In the genomic region with DNA sequence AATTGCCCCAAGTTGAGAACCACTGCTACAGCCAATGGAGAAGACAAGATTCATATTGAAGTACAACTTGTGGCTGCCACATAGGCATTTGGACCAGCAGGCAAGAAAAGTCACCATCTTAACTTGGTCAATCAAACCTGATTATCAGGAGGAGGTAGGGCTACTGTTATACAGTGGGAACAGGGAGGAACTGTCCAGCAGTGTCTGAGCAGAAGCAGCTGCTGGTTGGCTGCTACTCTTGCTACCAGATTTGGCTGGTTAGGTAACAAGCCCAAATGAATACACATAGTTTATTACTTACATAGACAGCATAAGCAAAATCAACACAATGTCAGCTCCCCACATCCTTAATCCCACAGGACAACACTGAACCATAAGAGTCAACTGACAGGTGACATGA, we compare ENCODE assay signal across 27 cellular contexts. TPM values are rescaled to one million over a fixed set of nuclear protein-coding genes. Genes with fewer than 3 reads are reported as not detected.
"Had no signal": no experiment of that assay in that cellular context is flagged by ENCODE, and none has a peak within 500 bp of the region (broad histone marks: within the 10 kb centered on the region; RNA-seq: fewer than 3 reads in every experiment).

No MANE protein-coding gene starts in this region.

- H3K4me1 ChIP-seq: esophagus muscularis mucosa, gastroesophageal sphincter, psoas muscle, spleen, tibial artery, upper lobe of left lung, uterus had no signal

- H3K9me3 ChIP-seq: esophagus muscularis mucosa, gastroesophageal sphincter, psoas muscle, spleen, tibial artery, upper lobe of left lung, uterus had no signal

- H3K27ac Mint-ChIP-seq: naive thymus-derived CD4-positive, alpha-beta T cell; nephron progenitor cell; stimulated activated memory B cell treated with anti-CD40 and anti-IgM and Interleukin-4, amounts not matched to agents 10 μg/mL and 1 μg/mL and 100 μg/mL, for 72 hours; stimulated activated naive CD8-positive, alpha-beta T cell treated with anti-CD3 and anti-CD28 coated beads, Interleukin-15, Interleukin-2, amounts not matched to agents 100 ng/mL and 50 ng/mL, for 24 hours had no signal

- H3K4me1 Mint-ChIP-seq: naive thymus-derived CD4-positive, alpha-beta T cell; nephron progenitor cell; stimulated activated memory B cell treated with anti-CD40 and anti-IgM and Interleukin-4, amounts not matched to agents 10 μg/mL and 1 μg/mL and 100 μg/mL, for 72 hours had no signal

- ATAC-seq: gastroesophageal sphincter; left colon; left ventricle myocardium superior; naive thymus-derived CD4-positive, alpha-beta T cell; sciatic nerve; stimulated activated memory B cell treated with anti-CD40 and anti-IgM and Interleukin-4, amounts not matched to agents 10 μg/mL and 1 μg/mL and 100 μg/mL, for 72 hours had no signal

- H3K4me3 ChIP-seq: esophagus muscularis mucosa, gastroesophageal sphincter, lung, psoas muscle, spleen, tibial artery, upper lobe of left lung, uterus had no signal

- DNase-seq: effector memory CD4-positive, alpha-beta T cell; foreskin fibroblast; left colon; left ventricle myocardium superior; mesendoderm; naive thymus-derived CD4-positive, alpha-beta T cell; nephron progenitor cell; psoas muscle; retina; spleen; stimulated activated CD4-positive, alpha-beta T cell treated with anti-CD3 and anti-CD28 coated beads, Interleukin-15, amount 100 ng/mL, for 24 hours; stimulated activated CD4-positive, alpha-beta T cell treated with anti-CD3 and anti-CD28 coated beads, Interleukin-1b, Interleukin-23, amount 100 ng/mL, for 48 hours; stimulated activated CD4-positive, alpha-beta T cell treated with anti-CD3 and anti-CD28 coated beads, Interleukin-4, amount 100 ng/mL, for 24 hours; tibial artery; upper lobe of left lung; uterus had no signal

- H3K36me3 ChIP-seq: esophagus muscularis mucosa, gastroesophageal sphincter, spleen, tibial artery, upper lobe of left lung, uterus had no signal

- H3K27me3 ChIP-seq: esophagus muscularis mucosa, gastroesophageal sphincter, spleen, tibial artery, upper lobe of left lung, uterus had no signal

- H3K9me3 Mint-ChIP-seq: stimulated activated memory B cell treated with anti-CD40 and anti-IgM and Interleukin-4, amounts not matched to agents 10 μg/mL and 1 μg/mL and 100 μg/mL, for 72 hours; stimulated activated naive CD8-positive, alpha-beta T cell treated with anti-CD3 and anti-CD28 coated beads, Interleukin-15, Interleukin-2, amounts not matched to agents 100 ng/mL and 50 ng/mL, for 24 hours had no signal

- H3K36me3 Mint-ChIP-seq: naive thymus-derived CD4-positive, alpha-beta T cell; stimulated activated memory B cell treated with anti-CD40 and anti-IgM and Interleukin-4, amounts not matched to agents 10 μg/mL and 1 μg/mL and 100 μg/mL, for 72 hours had no signal

- FAIRE-seq: endometrium had no signal

- H3K4me3 Mint-ChIP-seq: naive thymus-derived CD4-positive, alpha-beta T cell; nephron progenitor cell; stimulated activated memory B cell treated with anti-CD40 and anti-IgM and Interleukin-4, amounts not matched to agents 10 μg/mL and 1 μg/mL and 100 μg/mL, for 72 hours; stimulated activated naive CD8-positive, alpha-beta T cell treated with anti-CD3 and anti-CD28 coated beads, Interleukin-15, Interleukin-2, amounts not matched to agents 100 ng/mL and 50 ng/mL, for 24 hours had no signal

- H3K27me3 Mint-ChIP-seq: stimulated activated memory B cell treated with anti-CD40 and anti-IgM and Interleukin-4, amounts not matched to agents 10 μg/mL and 1 μg/mL and 100 μg/mL, for 72 hours; stimulated activated naive CD8-positive, alpha-beta T cell treated with anti-CD3 and anti-CD28 coated beads, Interleukin-15, Interleukin-2, amounts not matched to agents 100 ng/mL and 50 ng/mL, for 24 hours had no signal

- H3K27ac ChIP-seq: epithelial cell of prostate, esophagus muscularis mucosa, gastroesophageal sphincter, psoas muscle, spleen, tibial artery, upper lobe of left lung, uterus had no signal

RNA-seq across cellular contexts. Expression of gene ATP1B4, which starts 39.4 kb away (rescaled TPM):
- total RNA-seq: esophagus muscularis mucosa; gastroesophageal sphincter; kidney epithelial cell; left colon; left ventricle myocardium superior; lung; naive thymus-derived CD4-positive, alpha-beta T cell; osteoblast; sciatic nerve; spleen; temporal lobe; upper lobe of left lung; uterus had no signal
- polyA plus RNA-seq: lung; naive thymus-derived CD4-positive, alpha-beta T cell; spleen had no signal
